Comparison of ENCODE assay signal across 8 cellular contexts in the genomic region with DNA sequence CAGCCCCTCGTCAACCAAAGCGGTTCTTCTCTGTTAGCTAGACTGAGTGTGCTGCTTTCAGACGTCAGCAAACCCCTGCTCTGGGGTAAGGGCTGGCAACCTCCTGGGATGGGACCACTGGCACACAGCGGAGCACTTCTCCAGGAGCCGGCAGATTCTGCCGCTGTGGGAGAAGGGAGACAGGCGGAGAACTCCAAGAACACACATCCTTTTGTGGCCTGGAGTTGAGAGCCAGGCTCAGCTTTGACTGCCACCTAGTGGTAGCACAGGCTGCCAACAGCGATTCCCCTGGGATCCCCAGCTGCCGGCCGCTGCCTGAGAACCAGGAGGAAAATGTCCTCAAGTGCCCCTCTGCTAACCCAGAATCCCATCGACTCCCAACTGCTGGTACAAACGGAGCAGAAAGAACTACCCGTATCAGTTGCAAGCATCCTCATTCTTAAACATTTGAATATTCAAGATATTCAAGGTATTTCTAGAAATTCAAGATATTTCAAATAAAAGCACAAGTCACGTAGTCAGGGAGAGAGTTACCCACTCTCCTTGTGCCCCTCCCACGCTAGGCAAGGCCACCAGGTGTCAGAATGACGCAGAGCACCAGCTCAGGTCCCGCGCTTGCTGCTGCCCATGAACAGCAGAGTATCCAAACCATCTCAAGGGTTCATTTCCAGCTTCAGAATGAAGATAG. TPM values are rescaled to one million over a fixed set of nuclear protein-coding genes. Genes with fewer than 3 reads are reported as not detected.
DNase-seq lines count a peak whose midpoint lies in the region; ATAC-seq and TF ChIP-seq lines count a peak whose summit lies in the region.

No MANE protein-coding gene starts in this region.

- ATAC-seq in left lobe of liver = peak; percentile 80
- no peak for ATAC-seq in HG03108 (IDR thresholded peaks at IDR 0.05; ENCODE audit: unreplicated experiment)

- POLR2A ChIA-PET in AG04450 (lab: Yijun Ruan, JAX) = no interaction called here

- H3K4me3 ChIP-seq in AG04450 (ENCODE audit: low read depth, low read length) = no peak overlapping the region

- no peak overlapping the region for H3K27ac ChIP-seq in AG04450 (ENCODE audit: low read depth, low read length)

- CTCF ChIA-PET in AG04450 (lab: Charles Lee) = interaction anchor here (0.6 to 3.5 kb wide), 11 partner anchors 8 to 626 kb away, joined by 3 to 43 read pairs (median 4); no protein-coding TSS in a partner anchor

- no peaks in the 10 kb centered on the region for H3K27me3 ChIP-seq in AG04450 (ENCODE audit: control insufficient read depth, insufficient read depth, low read length)

- no peaks in the 10 kb centered on the region; the same call in 1 of the 2 replicates for H3K9me3 ChIP-seq in AG04450 (ENCODE audit: control insufficient read depth, insufficient read depth, low read length)

- TF ChIP-seq CTCF in AG04450 (IDR thresholded peaks at IDR 0.05; ENCODE audit: low read depth, low read length) (peak; percentile 97), GM20000 (IDR thresholded peaks at IDR 0.05; ENCODE audit: extremely low read depth, missing control alignments) (peak; percentile 89)

- DNase-seq in AG04450 (ENCODE audit: low read depth, low spot score) (peak; percentile 69), GM20000 (ENCODE audit: low spot score) (peak; percentile 91), NCI-H345 treated with DMSO at 0.1 percent for 48 hours (lab: John Stamatoyannopoulos, UW; ENCODE audit: unreplicated experiment) (peak; percentile 46), cerebellum (ENCODE audit: low spot score) (peak; percentile 70), left lobe of liver (ENCODE audit: low spot score) (peak; percentile 78)
- peak; percentile 15 for DNase-seq in activated CD4-positive, CD25-positive, alpha-beta regulatory T cell treated with anti-CD3 and anti-CD28 coated beads, Interleukin-2, amount 50 U/mL, for 16 hours (ENCODE audit: low read depth, low spot score)
- peak; percentile 67 for DNase-seq in stimulated activated CD4-positive, alpha-beta T cell treated with anti-CD3 and anti-CD28 coated beads, Interleukin-4, amount 100 ng/mL, for 24 hours

RNA-seq across cellular contexts. Expression of a gene that starts 4.9 kb away (rescaled TPM):
- polyA plus RNA-seq in AG04450 (2011; rRNA removed) = 15.7 and 18.3 TPM in 2 replicates
- polyA minus RNA-seq in AG04450 (2011; rRNA and poly(A)+ RNA removed) = 8.3 and 10.1 TPM in 2 replicates
- total RNA-seq in cerebellum = 22.3 TPM
- total RNA-seq in left lobe of liver = 7.6 TPM

RNA-seq across cellular contexts. Expression of a gene that starts 29.3 kb away (rescaled TPM):
- 249 and 276 TPM in 2 replicates for polyA plus RNA-seq in AG04450 (2011; rRNA removed)
- polyA minus RNA-seq in AG04450 (2011; rRNA and poly(A)+ RNA removed) = 459 and 741 TPM in 2 replicates
- total RNA-seq in cerebellum (20.8 TPM), left lobe of liver (82.6 TPM)

RNA-seq across cellular contexts. Expression of a gene that starts 33.5 kb away (rescaled TPM):
- polyA plus RNA-seq in AG04450 (2011; rRNA removed) = not detected in 2 replicates
- polyA minus RNA-seq in AG04450 (2011; rRNA and poly(A)+ RNA removed) = not detected in 2 replicates
- total RNA-seq in cerebellum = 5.2 TPM
- 0.15 TPM for total RNA-seq in left lobe of liver

Comparison
In these comparisons a context has a peak if more than half of its experiments do, and no peak if none do; other contexts are left out.
1. DNase-seq: peak in every context shown above with its lines; median percentile 91 in GM20000; 78 in left lobe of liver; 70 in cerebellum; 69 in AG04450; 67 in stimulated activated CD4-positive, alpha-beta T cell treated with anti-CD3 and anti-CD28 coated beads, Interleukin-4, amount 100 ng/mL, for 24 hours; 46 in NCI-H345 treated with DMSO at 0.1 percent for 48 hours; 15 in activated CD4-positive, CD25-positive, alpha-beta regulatory T cell treated with anti-CD3 and anti-CD28 coated beads, Interleukin-2, amount 50 U/mL, for 16 hours.